19 cellular contexts compared by ENCODE assay signal in genomic region chr7:152735443-152736004, GRCh38. TPM values are rescaled to one million over a fixed set of nuclear protein-coding genes. Genes with fewer than 3 reads are reported as not detected.
A peak's percentile ranks its signal among the peaks of the same experiment; 100 is the strongest.
DNase-seq lines count a peak whose midpoint lies in the region; TF ChIP-seq lines count a peak whose summit lies in the region.
"Had no signal": no experiment of that assay in that cellular context is flagged by ENCODE, and none has a peak within 500 bp of the region (broad histone marks: within the 10 kb centered on the region; RNA-seq: fewer than 3 reads in every experiment).

No MANE protein-coding gene starts in this region.

- H3K4me1 ChIP-seq in BE2C (no peaks in the 10 kb centered on the region), SJCRH30 (peaks cover 7% of the 10 kb centered on the region; the same call in 1 of the 2 replicates)
- H3K4me1 ChIP-seq: foreskin keratinocyte, tibial nerve had no signal

- CTCF ChIA-PET in HEK293T (lab: Yijun Ruan, JAX): interaction anchor here (0.7 kb wide), 1 partner anchor 407 kb away, joined by 9 read pairs; no protein-coding TSS in a partner anchor

- DNase-seq in BE2C: peak; percentile 17
- peak; percentile 47 for DNase-seq in HEK293T (ENCODE audit: extremely low spot score)
- peak; percentile 45 to 64 for DNase-seq in SJCRH30
- peak; percentile 42 for DNase-seq in fibroblast of villous mesenchyme (ENCODE audit: low read depth)
- DNase-seq in NOMO-1 treated with DMSO at 0.1 percent for 48 hours (lab: John Stamatoyannopoulos, UW; ENCODE audit: unreplicated experiment): no peak
- no peak for DNase-seq in stimulated activated CD8-positive, alpha-beta memory T cell treated with anti-CD3 and anti-CD28 coated beads, Interleukin-4, amount 100 ng/mL, for 48 hours
- no peak for DNase-seq in T-helper 9 cell
- no peak for DNase-seq in SIG-M5 (lab: John Stamatoyannopoulos, UW)
- DNase-seq: activated CD4-positive, alpha-beta T cell treated with anti-CD3 and anti-CD28 coated beads for 1 hour; activated CD8-positive, alpha-beta memory T cell treated with anti-CD3 and anti-CD28 coated beads, Interleukin-2, amount 50 U/mL, for 48 hours; activated naive CD4-positive, alpha-beta T cell treated with anti-CD3 and anti-CD28 coated beads for 36 hours; Calu3; effector memory CD8-positive, alpha-beta T cell; foreskin keratinocyte; GOT3; NCI-H526; stimulated activated CD4-positive, alpha-beta T cell treated with anti-CD3 and anti-CD28 coated beads, Interleukin-4, amount 100 ng/mL, for 24 hours; T-helper 17 cell had no signal

- H3K36me3 ChIP-seq in BE2C (no peaks in the 10 kb centered on the region), SJCRH30 (no peaks in the 10 kb centered on the region)
- H3K36me3 ChIP-seq: tibial nerve had no signal

- no peaks in the 10 kb centered on the region for H3K27me3 ChIP-seq in BE2C
- H3K27me3 ChIP-seq in SJCRH30: no peaks in the 10 kb centered on the region
- H3K27me3 ChIP-seq: foreskin keratinocyte, tibial nerve had no signal

- POLR2A ChIA-PET in HEK293T (lab: Yijun Ruan, JAX): interaction anchor here (1.3 kb wide), 1 partner anchor 10 kb away, joined by 4 read pairs; no protein-coding TSS in a partner anchor

- H3K9me3 ChIP-seq in BE2C (no peaks in the 10 kb centered on the region; the same call in 1 of the 2 replicates), SJCRH30 (replicated peaks) (peaks cover 15% of the 10 kb centered on the region; the same call in 1 of the 2 replicates)

- H3K27ac ChIP-seq in SJCRH30: peak overlapping the region; percentile 11; the same call in 1 of the 2 replicates
- H3K27ac ChIP-seq: foreskin keratinocyte, tibial nerve had no signal

- TF ChIP-seq CTCF in BE2C (IDR thresholded peaks at IDR 0.05; ENCODE audit: low read depth, low read length) (no peak), fibroblast of villous mesenchyme (IDR thresholded peaks at IDR 0.05; ENCODE audit: insufficient read depth, low read depth, low read length) (no peak)

- H3K4me3 ChIP-seq in BE2C (ENCODE audit: low read depth, low read length) (peak overlapping the region; percentile 9; the same call in 1 of the 2 replicates), SJCRH30 (peak overlapping the region; percentile 31), fibroblast of villous mesenchyme (ENCODE audit: low read depth, low read length) (no peak overlapping the region)
- H3K4me3 ChIP-seq: tibial nerve had no signal

TF ChIP-seq in HEK293T, 16 proteins besides CTCF, POLR2A, EP300 and RAD21:
- TF ChIP-seq FOXA1 (IDR thresholded peaks at IDR 0.05) (no peak), LEF1 (IDR thresholded peaks at IDR 0.05; ENCODE audit: borderline replicate concordance) (no peak), FOXK2 (IDR thresholded peaks at IDR 0.05) (no peak), ZNF384 (IDR thresholded peaks at IDR 0.05) (no peak), SUZ12 (IDR thresholded peaks at IDR 0.05) (no peak), ARNT (IDR thresholded peaks at IDR 0.05) (no peak)

RNA-seq across cellular contexts. Expression of gene ACTR3B, which starts 24.0 kb away (rescaled TPM):
- polyA plus RNA-seq in BE2C (2012; ENCODE audit: insufficient read depth, insufficient read length, low read depth): 27.9 TPM
- 10.5 and 13.9 TPM in 2 replicates for total RNA-seq in SJCRH30 (2014; rRNA removed; shearing (Covaris generic))
- total RNA-seq in fibroblast of villous mesenchyme: 6.0 and 6.8 TPM in 2 replicates

RNA-seq across cellular contexts. Expression of gene XRCC2, which starts 59.6 kb away (rescaled TPM):
- 1.1 TPM for polyA plus RNA-seq in BE2C (2012; ENCODE audit: insufficient read depth, insufficient read length, low read depth)
- total RNA-seq in SJCRH30 (2014; rRNA removed; shearing (Covaris generic)): 37.3 and 45.0 TPM in 2 replicates
- total RNA-seq in fibroblast of villous mesenchyme: 2.6 and 3.5 TPM in 2 replicates

Comparison
In these comparisons a context has a peak if more than half of its experiments do, and no peak if none do; other contexts are left out.
1. DNase-seq: peak in BE2C (single experiment), HEK293T (single experiment), SJCRH30 (2 of 2) and fibroblast of villous mesenchyme (single experiment); none in NOMO-1 treated with DMSO at 0.1 percent for 48 hours (single experiment), stimulated activated CD8-positive, alpha-beta memory T cell treated with anti-CD3 and anti-CD28 coated beads, Interleukin-4, amount 100 ng/mL, for 48 hours (single experiment), T-helper 9 cell (single experiment) and SIG-M5 (single experiment).